Comparison of ENCODE assay signal across 30 cellular contexts in the genomic region with DNA sequence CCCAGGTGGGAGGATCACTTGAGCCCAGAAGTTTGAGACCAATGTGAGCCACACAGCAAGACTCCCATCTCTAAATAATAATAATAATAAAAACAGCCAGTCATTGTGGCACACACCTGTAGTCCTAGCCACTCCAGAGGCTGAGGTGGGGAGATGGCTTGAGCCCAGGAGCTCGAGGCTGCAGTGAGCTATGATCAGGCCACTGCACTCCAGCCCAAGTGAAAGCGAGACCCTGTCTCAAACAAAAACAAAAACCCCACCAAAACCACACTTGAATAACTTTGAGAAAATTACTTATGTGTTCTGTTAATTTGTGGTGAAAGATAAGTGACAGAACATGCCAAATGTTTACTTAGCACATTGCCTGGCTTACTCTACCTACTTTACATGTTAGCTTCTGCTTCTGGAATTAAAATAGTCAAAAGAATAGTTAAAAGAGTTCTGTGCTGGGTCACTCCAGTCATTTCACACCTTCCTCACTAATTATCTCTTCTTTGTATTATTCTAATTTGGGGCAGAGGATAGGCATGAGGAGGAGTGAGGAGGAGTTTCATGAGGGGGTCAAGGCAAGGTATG. TPM values are rescaled to one million over a fixed set of nuclear protein-coding genes. Genes with fewer than 3 reads are reported as not detected.
A peak's percentile ranks its signal among the peaks of the same experiment; 100 is the strongest.
DNase-seq lines count a peak whose midpoint lies in the region; ATAC-seq and TF ChIP-seq lines count a peak whose summit lies in the region.
"Had no signal": no experiment of that assay in that cellular context is flagged by ENCODE, and none has a peak within 500 bp of the region (broad histone marks: within the 10 kb centered on the region; RNA-seq: fewer than 3 reads in every experiment).

No MANE protein-coding gene starts in this region.

- H3K4me3 ChIP-seq in PC-3 (ENCODE audit: low read length) (no peak overlapping the region), adrenal gland (no peak overlapping the region)
- H3K4me3 ChIP-seq: body of pancreas, GM23248 had no signal

- CTCF ChIA-PET in activated CD8-positive, alpha-beta T cell treated with anti-CD3 and anti-CD28 coated beads, Interleukin-2, amount 10 ng/mL, durations not matched to agents 7 days and 5 days (lab: Charles Lee), result interaction anchor here (1.0 to 2.5 kb wide), 3 partner anchors 11 to 137 kb away, joined by 3 to 8 read pairs (median 3); partner anchors contain the start of genes PHTF2 and TMEM60
- CTCF ChIA-PET in activated CD8-positive, alpha-beta T cell treated with anti-CD3 and anti-CD28 coated beads for 36 hours (lab: Charles Lee), result interaction anchor here (1.2 to 1.5 kb wide), 2 partner anchors 29 to 137 kb away, joined by 4 read pairs; no protein-coding TSS in a partner anchor
- CTCF ChIA-PET in PC-3 (lab: Charles Lee), result no interaction called here

- no peak overlapping the region for H3K4me2 ChIP-seq in PC-3 (ENCODE audit: low read length)

- POLR2A ChIA-PET in activated CD8-positive, alpha-beta T cell treated with anti-CD3 and anti-CD28 coated beads, Interleukin-2, amount 10 ng/mL, durations not matched to agents 7 days and 5 days (lab: Charles Lee), result interaction anchor here (1.2 kb wide), 1 partner anchor 10 kb away, joined by 3 read pairs; the partner anchor contains the start of genes PHTF2 and TMEM60
- POLR2A ChIA-PET in activated CD8-positive, alpha-beta T cell treated with anti-CD3 and anti-CD28 coated beads for 36 hours (lab: Charles Lee), result no interaction called here
- POLR2A ChIA-PET in PC-3 (lab: Charles Lee; ENCODE audit: unreplicated experiment), result no interaction called here

- no peaks in the 10 kb centered on the region for H3K27me3 Mint-ChIP-seq in activated CD8-positive, alpha-beta T cell treated with anti-CD3 and anti-CD28 coated beads, Interleukin-2, amount 10 ng/mL, durations not matched to agents 7 days and 5 days (ENCODE audit: low read depth)
- H3K27me3 Mint-ChIP-seq in activated CD8-positive, alpha-beta T cell treated with anti-CD3 and anti-CD28 coated beads for 36 hours, result no peaks in the 10 kb centered on the region
- H3K27me3 Mint-ChIP-seq in effector memory CD8-positive, alpha-beta T cell, result no peaks in the 10 kb centered on the region
- H3K27me3 Mint-ChIP-seq: central memory CD8-positive, alpha-beta T cell; natural killer cell treated with Interleukin-12 subunit alpha and Interleukin-12 subunit beta and Interleukin-15 and Interleukin-18, amount 100 ng/mL, for 72 hours had no signal

- H3F3A ChIP-seq in PC-3 (ENCODE audit: low read length, unreplicated experiment), result no peaks in the 10 kb centered on the region

- H2AFZ ChIP-seq in PC-3 (ENCODE audit: low read length), result no peak overlapping the region
- H2AFZ ChIP-seq: GM23248 had no signal

- H3K27ac Mint-ChIP-seq in activated CD8-positive, alpha-beta T cell treated with anti-CD3 and anti-CD28 coated beads, Interleukin-2, amount 10 ng/mL, durations not matched to agents 7 days and 5 days, result peak overlapping the region; percentile 18
- H3K27ac Mint-ChIP-seq in activated CD8-positive, alpha-beta T cell treated with anti-CD3 and anti-CD28 coated beads for 36 hours, result no peak overlapping the region
- H3K27ac Mint-ChIP-seq in effector memory CD8-positive, alpha-beta T cell, result peak overlapping the region; percentile 69 to 70
- H3K27ac Mint-ChIP-seq: activated naive CD4-positive, alpha-beta T cell treated with anti-CD3 and anti-CD28 coated beads for 36 hours; natural killer cell treated with Interleukin-12 subunit alpha and Interleukin-12 subunit beta and Interleukin-15 and Interleukin-18, amount 100 ng/mL, for 72 hours had no signal

- no peak for TF ChIP-seq CTCF in activated CD8-positive, alpha-beta T cell treated with anti-CD3 and anti-CD28 coated beads for 36 hours (IDR thresholded peaks at IDR 0.05)
- TF ChIP-seq CTCF in PC-3 (conservative IDR thresholded peaks at IDR 0.05; ENCODE audit: low read depth, low read length) (no peak), adrenal gland (IDR thresholded peaks at IDR 0.05) (no peak)

- H3K9me3 ChIP-seq in PC-3 (ENCODE audit: low read length) (no peaks in the 10 kb centered on the region), adrenal gland (replicated peaks in 1 of 3) (peaks cover 0 to 9% (median 0%) of the 10 kb centered on the region in 3 donors)
- H3K9me3 ChIP-seq: body of pancreas had no signal

- H3K4me1 ChIP-seq in PC-3 (ENCODE audit: insufficient read depth, low read length), result peaks cover 8% of the 10 kb centered on the region; the same call in 1 of the 2 replicates
- H3K4me1 ChIP-seq in adrenal gland (replicated peaks in 1 of 2), result peaks cover 0 to 4% of the 10 kb centered on the region in 2 donors

- no peaks in the 10 kb centered on the region for H3K27me3 ChIP-seq in PC-3 (ENCODE audit: low read length)
- no peaks in the 10 kb centered on the region for H3K27me3 ChIP-seq in adrenal gland
- H3K27me3 ChIP-seq: body of pancreas had no signal

- DNase-seq in activated CD8-positive, alpha-beta T cell treated with anti-CD3 and anti-CD28 coated beads, Interleukin-2, amount 10 ng/mL, durations not matched to agents 7 days and 5 days, result no peak
- DNase-seq in activated CD8-positive, alpha-beta T cell treated with anti-CD3 and anti-CD28 coated beads for 36 hours, result no peak
- no peak for DNase-seq in effector memory CD8-positive, alpha-beta T cell
- no peak for DNase-seq in activated effector memory CD4-positive, alpha-beta T cell treated with Interleukin-2 at 50 U/mL for 16 hours
- DNase-seq in PC-3 (no peak), adrenal gland (no peak)
- DNase-seq: 8988T; activated CD4-positive, alpha-beta T cell treated with anti-CD3 and anti-CD28 coated beads for 4 hours; activated naive CD4-positive, alpha-beta T cell treated with anti-CD3 and anti-CD28 coated beads for 36 hours; body of pancreas; DND-41; erythroblast; GF-D8; GM23248; left colon; MM.1S; NCI-H1417; NCI-H2081 treated with DMSO at 0.1 percent for 48 hours; NCI-H446; NCI-H82; occipital lobe; SIG-M5; stimulated activated CD4-positive, alpha-beta T cell treated with anti-CD3 and anti-CD28 coated beads, Interleukin-15, amount 100 ng/mL, for 24 hours; stimulated activated CD4-positive, alpha-beta T cell treated with anti-CD3 and anti-CD28 coated beads, Interleukin-4, amount 100 ng/mL, for 4 hours; T-helper 9 cell had no signal

- H4K20me1 ChIP-seq in PC-3 (ENCODE audit: low read length), result no peaks in the 10 kb centered on the region

- H3K36me3 ChIP-seq in PC-3 (ENCODE audit: low read depth, low read length) (no peaks in the 10 kb centered on the region), adrenal gland (replicated peaks in 1 of 2) (no peaks in the 10 kb centered on the region)

- no TSS peak for BruUV-seq in PC-3 (replicated peaks; lab: Mats Ljungman, UMichigan)

- no peak overlapping the region for H3K4me3 Mint-ChIP-seq in activated CD8-positive, alpha-beta T cell treated with anti-CD3 and anti-CD28 coated beads, Interleukin-2, amount 10 ng/mL, durations not matched to agents 7 days and 5 days
- no peak overlapping the region for H3K4me3 Mint-ChIP-seq in activated CD8-positive, alpha-beta T cell treated with anti-CD3 and anti-CD28 coated beads for 36 hours
- no peak overlapping the region for H3K4me3 Mint-ChIP-seq in effector memory CD8-positive, alpha-beta T cell
- H3K4me3 Mint-ChIP-seq: activated naive CD4-positive, alpha-beta T cell treated with anti-CD3 and anti-CD28 coated beads for 36 hours; CD14-positive monocyte; central memory CD8-positive, alpha-beta T cell; natural killer cell treated with Interleukin-12 subunit alpha and Interleukin-12 subunit beta and Interleukin-15 and Interleukin-18, amount 100 ng/mL, for 72 hours had no signal

- 89 to 97% (median 93%) methylated on average over 2 of the region's 2 CpGs for WGBS in adrenal gland, 4 donors

- H3K9ac ChIP-seq in PC-3 (ENCODE audit: low read length), result no peak overlapping the region
- H3K9ac ChIP-seq: GM23248 had no signal

- ATAC-seq in activated CD8-positive, alpha-beta T cell treated with anti-CD3 and anti-CD28 coated beads, Interleukin-2, amount 10 ng/mL, durations not matched to agents 7 days and 5 days, result no peak
- no peak for ATAC-seq in activated CD8-positive, alpha-beta T cell treated with anti-CD3 and anti-CD28 coated beads for 36 hours
- ATAC-seq in GM18868 (IDR thresholded peaks at IDR 0.05; ENCODE audit: unreplicated experiment) (peak; percentile 64), HG02981 (IDR thresholded peaks at IDR 0.05; ENCODE audit: unreplicated experiment) (peak; percentile 45), PC-3 (no peak)
- ATAC-seq in effector memory CD8-positive, alpha-beta T cell (replicated peaks), result no peak
- ATAC-seq: body of pancreas; left colon; natural killer cell treated with Interleukin-12 subunit alpha and Interleukin-12 subunit beta and Interleukin-15 and Interleukin-18, amount 100 ng/mL, for 72 hours had no signal

- H3K79me2 ChIP-seq in PC-3 (ENCODE audit: low read length), result no peaks in the 10 kb centered on the region

- H3K9me2 ChIP-seq in PC-3 (replicated peaks; ENCODE audit: low read length), result no peaks in the 10 kb centered on the region

- intact Hi-C loops in activated CD8-positive, alpha-beta T cell treated with anti-CD3 and anti-CD28 coated beads for 36 hours (cut with micrococcal nuclease), result no loop called here
- intact Hi-C loops in PC-3 (cut with micrococcal nuclease) (no loop called here), adrenal gland (cut with DNase I) (no loop called here)

- H3K9me3 Mint-ChIP-seq in activated CD8-positive, alpha-beta T cell treated with anti-CD3 and anti-CD28 coated beads, Interleukin-2, amount 10 ng/mL, durations not matched to agents 7 days and 5 days (ENCODE audit: insufficient read depth), result peaks cover 9% of the 10 kb centered on the region
- peaks cover 3% of the 10 kb centered on the region for H3K9me3 Mint-ChIP-seq in activated CD8-positive, alpha-beta T cell treated with anti-CD3 and anti-CD28 coated beads for 36 hours
- no peaks in the 10 kb centered on the region for H3K9me3 Mint-ChIP-seq in effector memory CD8-positive, alpha-beta T cell
- H3K9me3 Mint-ChIP-seq: central memory CD8-positive, alpha-beta T cell; natural killer cell treated with Interleukin-12 subunit alpha and Interleukin-12 subunit beta and Interleukin-15 and Interleukin-18, amount 100 ng/mL, for 72 hours had no signal

- peaks cover 32% of the 10 kb centered on the region for H3K36me3 Mint-ChIP-seq in activated CD8-positive, alpha-beta T cell treated with anti-CD3 and anti-CD28 coated beads, Interleukin-2, amount 10 ng/mL, durations not matched to agents 7 days and 5 days (ENCODE audit: low read depth)
- H3K36me3 Mint-ChIP-seq in activated CD8-positive, alpha-beta T cell treated with anti-CD3 and anti-CD28 coated beads for 36 hours (ENCODE audit: low read depth), result peaks cover 35% of the 10 kb centered on the region
- H3K36me3 Mint-ChIP-seq in effector memory CD8-positive, alpha-beta T cell (ENCODE audit: insufficient read depth), result peaks cover 5% of the 10 kb centered on the region

- no peaks in the 10 kb centered on the region for H3K4me1 Mint-ChIP-seq in activated CD8-positive, alpha-beta T cell treated with anti-CD3 and anti-CD28 coated beads, Interleukin-2, amount 10 ng/mL, durations not matched to agents 7 days and 5 days (ENCODE audit: low read depth)
- H3K4me1 Mint-ChIP-seq in activated CD8-positive, alpha-beta T cell treated with anti-CD3 and anti-CD28 coated beads for 36 hours (ENCODE audit: low read depth), result peaks cover 3% of the 10 kb centered on the region
- H3K4me1 Mint-ChIP-seq in effector memory CD8-positive, alpha-beta T cell (ENCODE audit: low read depth in 2 of 2), result peaks cover 4 to 5% of the 10 kb centered on the region in 2 donors

- no peak overlapping the region for H3K27ac ChIP-seq in PC-3 (ENCODE audit: low read length)
- no peak overlapping the region for H3K27ac ChIP-seq in adrenal gland
- H3K27ac ChIP-seq: body of pancreas, GM23248 had no signal

- TF ChIP-seq POLR2A in adrenal gland (IDR thresholded peaks at IDR 0.05), result no peak

RNA-seq across cellular contexts. Expression of gene TMEM60, which starts 9.8 kb away (rescaled TPM):
- total RNA-seq in activated CD8-positive, alpha-beta T cell treated with anti-CD3 and anti-CD28 coated beads, Interleukin-2, amount 10 ng/mL, durations not matched to agents 7 days and 5 days, result 10 to 100 TPM; 14.1 to 14.8 TPM
- total RNA-seq in activated CD8-positive, alpha-beta T cell treated with anti-CD3 and anti-CD28 coated beads for 36 hours, result 1 to 10 TPM; 8.1 to 8.6 TPM
- total RNA-seq in PC-3 (2014; rRNA removed) (6.9 and 8.1 TPM in 2 replicates), adrenal gland (10 to 100 TPM; 13.8 to 30.6 (median 16.9) TPM)
- polyA plus RNA-seq in adrenal gland, result 10 to 100 TPM; 21.7 to 25.2 (median 23.1) TPM

RNA-seq across cellular contexts. Expression of gene PHTF2, which starts 10.2 kb away (rescaled TPM):
- total RNA-seq in activated CD8-positive, alpha-beta T cell treated with anti-CD3 and anti-CD28 coated beads, Interleukin-2, amount 10 ng/mL, durations not matched to agents 7 days and 5 days, result 10 to 100 TPM; 34.9 to 39.1 TPM
- 10 to 100 TPM; 25.2 to 25.4 TPM for total RNA-seq in activated CD8-positive, alpha-beta T cell treated with anti-CD3 and anti-CD28 coated beads for 36 hours
- total RNA-seq in PC-3 (2014; rRNA removed) (13.9 and 20.4 TPM in 2 replicates), adrenal gland (10 to 100 TPM in 5 of 8 donors, 1 to 10 TPM in 3; 8.0 to 13.7 (median 10.6) TPM)
- polyA plus RNA-seq in adrenal gland, result 1 to 10 TPM; 4.3 to 8.2 (median 5.8) TPM

Comparison
In these comparisons a context has a peak if more than half of its experiments do, and no peak if none do; other contexts are left out.
1. ATAC-seq: peak in GM18868 (single experiment) and HG02981 (single experiment); none in activated CD8-positive, alpha-beta T cell treated with anti-CD3 and anti-CD28 coated beads, Interleukin-2, amount 10 ng/mL, durations not matched to agents 7 days and 5 days (single experiment), activated CD8-positive, alpha-beta T cell treated with anti-CD3 and anti-CD28 coated beads for 36 hours (single experiment), effector memory CD8-positive, alpha-beta T cell (single experiment) and PC-3 (single experiment).